ENCODE assay signal across 26 cellular contexts in the genomic region with DNA sequence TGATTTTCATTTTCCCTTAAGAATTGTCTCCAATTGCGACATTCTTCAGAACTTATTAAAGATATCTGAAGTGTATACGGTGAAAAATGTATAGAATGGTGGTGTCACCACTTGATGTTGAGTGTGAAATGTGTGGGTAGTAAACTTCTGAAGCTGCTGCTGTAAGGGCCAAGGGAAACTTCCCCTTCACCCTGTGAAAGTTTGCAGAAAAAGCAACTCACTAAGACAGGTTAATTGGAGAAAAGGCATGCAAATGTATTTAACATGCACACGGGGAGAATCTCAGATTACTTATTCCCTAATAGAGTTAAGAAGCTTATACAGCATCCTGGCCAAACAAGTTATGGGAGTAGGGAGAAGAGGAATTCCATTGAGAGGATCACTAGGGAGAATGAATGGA.
"Had no signal": no experiment of that assay in that cellular context is flagged by ENCODE, and none has a peak within 500 bp of the region (broad histone marks: within the 10 kb centered on the region; RNA-seq: fewer than 3 reads in every experiment).

No MANE protein-coding gene starts in this region.

- FAIRE-seq: keratinocyte had no signal

- H3K27me3 Mint-ChIP-seq: progenitor cell of endocrine pancreas; stimulated activated memory B cell treated with anti-CD40 and anti-IgM and Interleukin-4, amounts not matched to agents 10 μg/mL and 1 μg/mL and 100 μg/mL, for 72 hours; type B pancreatic cell had no signal

- H3K9me3 Mint-ChIP-seq: natural killer cell treated with Interleukin-12 subunit alpha and Interleukin-12 subunit beta and Interleukin-15 and Interleukin-18, amount 100 ng/mL, for 72 hours; stimulated activated memory B cell treated with anti-CD40 and anti-IgM and Interleukin-4, amounts not matched to agents 10 μg/mL and 1 μg/mL and 100 μg/mL, for 72 hours; stimulated activated naive CD8-positive, alpha-beta T cell treated with anti-CD3 and anti-CD28 coated beads, Interleukin-15, amount 100 ng/mL, for 72 hours; type B pancreatic cell had no signal

- DNase-seq: hippocampal formation; kidney glomerular epithelial cell; left colon; left lung; midbrain; mucosa of descending colon; naive thymus-derived CD4-positive, alpha-beta T cell; ovary; right cardiac atrium; stimulated activated CD4-positive, alpha-beta T cell treated with anti-CD3 and anti-CD28 coated beads, Interleukin-12 subunit alpha, Interleukin-12 subunit beta, amount 100 ng/mL, for 4 hours; stimulated activated CD4-positive, alpha-beta T cell treated with anti-CD3 and anti-CD28 coated beads, Interleukin-15, amount 100 ng/mL, for 24 hours; stimulated activated CD4-positive, alpha-beta T cell treated with anti-CD3 and anti-CD28 coated beads, Interleukin-4, amount 100 ng/mL, for 24 hours; stimulated activated CD8-positive, alpha-beta memory T cell treated with anti-CD3 and anti-CD28 coated beads, Interleukin-4, amount 100 ng/mL, for 48 hours; stimulated activated naive CD4-positive, alpha-beta T cell treated with Interleukin-2 at 50 U/mL for 16 hours; stimulated activated naive CD8-positive, alpha-beta T cell treated with anti-CD3 and anti-CD28 coated beads, Interleukin-15, amount 100 ng/mL, for 72 hours; substantia nigra; uterus had no signal

- H3K4me1 ChIP-seq: left lung, tibial nerve, uterus had no signal

- H3K4me1 Mint-ChIP-seq: naive thymus-derived CD4-positive, alpha-beta T cell; stimulated activated memory B cell treated with anti-CD40 and anti-IgM and Interleukin-4, amounts not matched to agents 10 μg/mL and 1 μg/mL and 100 μg/mL, for 72 hours; stimulated activated naive CD8-positive, alpha-beta T cell treated with anti-CD3 and anti-CD28 coated beads, Interleukin-15, amount 100 ng/mL, for 72 hours had no signal

- H3K27ac ChIP-seq: left lung, ovary, skin epidermis, tibial nerve, uterus had no signal

- H3K27me3 ChIP-seq: left lung, ovary, tibial nerve, uterus had no signal

- ATAC-seq: left colon; left lung; mucosa of descending colon; naive thymus-derived CD4-positive, alpha-beta T cell; natural killer cell treated with Interleukin-12 subunit alpha and Interleukin-12 subunit beta and Interleukin-15 and Interleukin-18, amount 100 ng/mL, for 72 hours; right cardiac atrium; sciatic nerve; stimulated activated memory B cell treated with anti-CD40 and anti-IgM and Interleukin-4, amounts not matched to agents 10 μg/mL and 1 μg/mL and 100 μg/mL, for 72 hours; stimulated activated naive CD8-positive, alpha-beta T cell treated with anti-CD3 and anti-CD28 coated beads, Interleukin-15, amount 100 ng/mL, for 72 hours had no signal

- H3K27ac Mint-ChIP-seq: naive thymus-derived CD4-positive, alpha-beta T cell; natural killer cell treated with Interleukin-12 subunit alpha and Interleukin-12 subunit beta and Interleukin-15 and Interleukin-18, amount 100 ng/mL, for 72 hours; progenitor cell of endocrine pancreas; stimulated activated memory B cell treated with anti-CD40 and anti-IgM and Interleukin-4, amounts not matched to agents 10 μg/mL and 1 μg/mL and 100 μg/mL, for 72 hours; stimulated activated naive CD8-positive, alpha-beta T cell treated with anti-CD3 and anti-CD28 coated beads, Interleukin-15, amount 100 ng/mL, for 72 hours; type B pancreatic cell had no signal

- H3K4me3 ChIP-seq: left lung, lung, mucosa of descending colon, ovary, skin epidermis, tibial nerve, uterus had no signal

- H3K9me3 ChIP-seq: left lung, mucosa of descending colon, ovary, tibial nerve, uterus had no signal

- H3K4me3 Mint-ChIP-seq: naive thymus-derived CD4-positive, alpha-beta T cell; natural killer cell treated with Interleukin-12 subunit alpha and Interleukin-12 subunit beta and Interleukin-15 and Interleukin-18, amount 100 ng/mL, for 72 hours; stimulated activated memory B cell treated with anti-CD40 and anti-IgM and Interleukin-4, amounts not matched to agents 10 μg/mL and 1 μg/mL and 100 μg/mL, for 72 hours; stimulated activated naive CD8-positive, alpha-beta T cell treated with anti-CD3 and anti-CD28 coated beads, Interleukin-15, amount 100 ng/mL, for 72 hours; type B pancreatic cell had no signal

- H3K36me3 Mint-ChIP-seq: naive thymus-derived CD4-positive, alpha-beta T cell; natural killer cell treated with Interleukin-12 subunit alpha and Interleukin-12 subunit beta and Interleukin-15 and Interleukin-18, amount 100 ng/mL, for 72 hours; stimulated activated memory B cell treated with anti-CD40 and anti-IgM and Interleukin-4, amounts not matched to agents 10 μg/mL and 1 μg/mL and 100 μg/mL, for 72 hours; type B pancreatic cell had no signal
